In genomic region chr10:68752711-68753110, GRCh38 we compare ENCODE assay signal across 19 cellular contexts.
"Had no signal": no experiment of that assay in that cellular context is flagged by ENCODE, and none has a peak within 500 bp of the region (broad histone marks: within the 10 kb centered on the region; RNA-seq: fewer than 3 reads in every experiment).

No MANE protein-coding gene starts in this region.

- DNase-seq: cortex of kidney; effector memory CD4-positive, alpha-beta T cell; heart right ventricle; hypothalamus; kidney glomerular epithelial cell; psoas muscle; retina; right lobe of liver; stimulated activated CD4-positive, alpha-beta T cell treated with anti-CD3 and anti-CD28 coated beads, Interleukin-4, amount 100 ng/mL, for 1 hour; stimulated activated CD8-positive, alpha-beta memory T cell treated with anti-CD3 and anti-CD28 coated beads, Interleukin-4, amount 100 ng/mL, for 48 hours; stimulated activated naive CD8-positive, alpha-beta T cell treated with anti-CD3 and anti-CD28 coated beads, Interleukin-15, amount 100 ng/mL, for 72 hours; testis; upper lobe of right lung had no signal

- H3K9me3 Mint-ChIP-seq: mesothelial cell of epicardium; natural killer cell treated with Interleukin-12 subunit alpha and Interleukin-12 subunit beta and Interleukin-15 and Interleukin-18, amount 100 ng/mL, for 72 hours; stimulated activated effector memory CD8-positive, alpha-beta T cell treated with anti-CD3 and anti-CD28 coated beads, Interleukin-12 subunit alpha, Interleukin-12 subunit beta, amount 100 ng/mL, for 72 hours; stimulated activated naive CD8-positive, alpha-beta T cell treated with anti-CD3 and anti-CD28 coated beads, Interleukin-15, amount 100 ng/mL, for 72 hours had no signal

- H3K9me3 ChIP-seq: heart right ventricle, psoas muscle, right lobe of liver, testis, tibial nerve, upper lobe of right lung, vagina had no signal

- H3K4me1 ChIP-seq: heart right ventricle, psoas muscle, right lobe of liver, testis, tibial nerve, upper lobe of right lung, vagina had no signal

- H3K4me3 Mint-ChIP-seq: mesothelial cell of epicardium; natural killer cell treated with Interleukin-12 subunit alpha and Interleukin-12 subunit beta and Interleukin-15 and Interleukin-18, amount 100 ng/mL, for 72 hours; stimulated activated effector memory CD8-positive, alpha-beta T cell treated with anti-CD3 and anti-CD28 coated beads, Interleukin-12 subunit alpha, Interleukin-12 subunit beta, amount 100 ng/mL, for 72 hours; stimulated activated naive CD8-positive, alpha-beta T cell treated with anti-CD3 and anti-CD28 coated beads, Interleukin-15, amount 100 ng/mL, for 72 hours had no signal

- ATAC-seq: esophagus mucosa; heart right ventricle; natural killer cell treated with Interleukin-12 subunit alpha and Interleukin-12 subunit beta and Interleukin-15 and Interleukin-18, amount 100 ng/mL, for 72 hours; psoas muscle; right lobe of liver; stimulated activated effector memory CD8-positive, alpha-beta T cell treated with anti-CD3 and anti-CD28 coated beads, Interleukin-12 subunit alpha, Interleukin-12 subunit beta, amount 100 ng/mL, for 72 hours; stimulated activated naive CD8-positive, alpha-beta T cell treated with anti-CD3 and anti-CD28 coated beads, Interleukin-15, amount 100 ng/mL, for 72 hours; upper lobe of right lung had no signal

- H3K27me3 ChIP-seq: heart right ventricle, right lobe of liver, testis, tibial nerve, upper lobe of right lung, vagina had no signal

- H3K27me3 Mint-ChIP-seq: natural killer cell treated with Interleukin-12 subunit alpha and Interleukin-12 subunit beta and Interleukin-15 and Interleukin-18, amount 100 ng/mL, for 72 hours; stimulated activated naive CD8-positive, alpha-beta T cell treated with anti-CD3 and anti-CD28 coated beads, Interleukin-15, amount 100 ng/mL, for 72 hours had no signal

- H3K4me1 Mint-ChIP-seq: mesothelial cell of epicardium; stimulated activated effector memory CD8-positive, alpha-beta T cell treated with anti-CD3 and anti-CD28 coated beads, Interleukin-12 subunit alpha, Interleukin-12 subunit beta, amount 100 ng/mL, for 72 hours; stimulated activated naive CD8-positive, alpha-beta T cell treated with anti-CD3 and anti-CD28 coated beads, Interleukin-15, amount 100 ng/mL, for 72 hours had no signal

- H3K27ac Mint-ChIP-seq: mesothelial cell of epicardium; natural killer cell treated with Interleukin-12 subunit alpha and Interleukin-12 subunit beta and Interleukin-15 and Interleukin-18, amount 100 ng/mL, for 72 hours; stimulated activated effector memory CD8-positive, alpha-beta T cell treated with anti-CD3 and anti-CD28 coated beads, Interleukin-12 subunit alpha, Interleukin-12 subunit beta, amount 100 ng/mL, for 72 hours; stimulated activated naive CD8-positive, alpha-beta T cell treated with anti-CD3 and anti-CD28 coated beads, Interleukin-15, amount 100 ng/mL, for 72 hours had no signal

- H3K4me3 ChIP-seq: heart right ventricle, psoas muscle, right lobe of liver, testis, tibial nerve, upper lobe of right lung, vagina had no signal

- H3K27ac ChIP-seq: heart right ventricle, psoas muscle, right lobe of liver, testis, tibial nerve, upper lobe of right lung, vagina had no signal
